Comparison of ENCODE assay signal across 1 cellular context in genomic region chr6:26223677-26224546, GRCh38.
A peak's percentile ranks its signal among the peaks of the same experiment; 100 is the strongest.
TF ChIP-seq lines count a peak whose summit lies in the region.

No MANE protein-coding gene starts in this region.

TF ChIP-seq in HepG2, 621 proteins besides CTCF, POLR2A, EP300 and RAD21 (continued from another document and continues in another):
- TF ChIP-seq ZNF264 (CRISPR knock-in tag; IDR thresholded peaks at IDR 0.05) (0 out of 2 replicates have a peak, but pooled peaks have one; percentile 13), ZNF276 (CRISPR knock-in tag; IDR thresholded peaks at IDR 0.05; ENCODE audit: low read depth) (no peak), RNF219 (CRISPR knock-in tag; IDR thresholded peaks at IDR 0.05) (0 out of 2 replicates have a peak, but pooled peaks have one; percentile 44), SALL2 (CRISPR knock-in tag; IDR thresholded peaks at IDR 0.05) (no peak), THAP9 (CRISPR knock-in tag; IDR thresholded peaks at IDR 0.05; ENCODE audit: borderline replicate concordance) (no peak), MTF1 (CRISPR knock-in tag; IDR thresholded peaks at IDR 0.05) (no peak), TEF (CRISPR knock-in tag; IDR thresholded peaks at IDR 0.05) (no peak), ZNF101 (CRISPR knock-in tag; IDR thresholded peaks at IDR 0.05; ENCODE audit: borderline replicate concordance, low read depth) (no peak), MAFF (IDR thresholded peaks at IDR 0.05; ENCODE audit: low read depth, low read length) (no peak), ZNF256 (CRISPR knock-in tag; conservative IDR thresholded peaks at IDR 0.05) (no peak), TBL1XR1 (IDR thresholded peaks at IDR 0.05; ENCODE audit: borderline replicate concordance, low read length, partially characterized antibody) (no peak), TAF1 (CRISPR knock-in tag; IDR thresholded peaks at IDR 0.05) (peak; percentile 74; the same call in 1 of the 2 replicates), ZNF136 (CRISPR knock-in tag; IDR thresholded peaks at IDR 0.05; ENCODE audit: low read depth) (no peak), ZNF510 (CRISPR knock-in tag; IDR thresholded peaks at IDR 0.05; ENCODE audit: low read depth) (no peak), ZNF607 (CRISPR knock-in tag; IDR thresholded peaks at IDR 0.05; ENCODE audit: borderline replicate concordance) (no peak), ATF5 (CRISPR knock-in tag; IDR thresholded peaks at IDR 0.05; ENCODE audit: low read depth) (no peak), NFE2L1 (CRISPR knock-in tag; IDR thresholded peaks at IDR 0.05; ENCODE audit: borderline replicate concordance) (no peak), TOPORS (CRISPR knock-in tag; IDR thresholded peaks at IDR 0.05) (no peak), PLRG1 (conservative IDR thresholded peaks at IDR 0.05) (no peak), KDM5B (CRISPR knock-in tag; IDR thresholded peaks at IDR 0.05; ENCODE audit: borderline replicate concordance) (no peak), FOSL1 (CRISPR knock-in tag; IDR thresholded peaks at IDR 0.05; ENCODE audit: borderline replicate concordance) (no peak), RARA (CRISPR knock-in tag; IDR thresholded peaks at IDR 0.05) (no peak), ZNF747 (CRISPR knock-in tag; IDR thresholded peaks at IDR 0.05; ENCODE audit: borderline replicate concordance) (no peak), ZNF841 (CRISPR knock-in tag; IDR thresholded peaks at IDR 0.05; ENCODE audit: borderline replicate concordance) (no peak), KLF16 (CRISPR knock-in tag; IDR thresholded peaks at IDR 0.05) (no peak), MBD4 (IDR thresholded peaks at IDR 0.05; ENCODE audit: borderline replicate concordance, low read length) (no peak), MYC (CRISPR knock-in tag; IDR thresholded peaks at IDR 0.05; ENCODE audit: borderline replicate concordance) (no peak), YY1 (IDR thresholded peaks at IDR 0.05; ENCODE audit: insufficient read depth, insufficient replicate concordance, low read depth, low read length) (peak; percentile 93), ARHGAP35 (CRISPR knock-in tag; IDR thresholded peaks at IDR 0.05; ENCODE audit: borderline replicate concordance) (no peak), ZNF407 (CRISPR knock-in tag; IDR thresholded peaks at IDR 0.05; ENCODE audit: not compliant biosample characterization) (no peak), CCDC6 (CRISPR knock-in tag; IDR thresholded peaks at IDR 0.05) (no peak), TBP (CRISPR knock-in tag; IDR thresholded peaks at IDR 0.05) (no peak), ZNF614 (CRISPR knock-in tag; IDR thresholded peaks at IDR 0.05; ENCODE audit: borderline replicate concordance) (no peak), JUND (CRISPR knock-in tag; IDR thresholded peaks at IDR 0.05) (no peak), ZMYM3 (CRISPR knock-in tag; IDR thresholded peaks at IDR 0.05) (no peak), ARID2 (CRISPR knock-in tag; IDR thresholded peaks at IDR 0.05; ENCODE audit: borderline replicate concordance) (no peak), SP5 (CRISPR knock-in tag; IDR thresholded peaks at IDR 0.05; ENCODE audit: borderline replicate concordance, low read depth) (no peak), MED1 (CRISPR knock-in tag; IDR thresholded peaks at IDR 0.05) (peak; percentile 36; the same call in 1 of the 2 replicates), MXD1 (CRISPR knock-in tag; IDR thresholded peaks at IDR 0.05) (no peak), ZNF674 (CRISPR knock-in tag; IDR thresholded peaks at IDR 0.05; ENCODE audit: low read depth) (no peak), KLF13 (CRISPR knock-in tag; IDR thresholded peaks at IDR 0.05) (no peak), HDAC1 (CRISPR knock-in tag; IDR thresholded peaks at IDR 0.05) (no peak; the same call in none of the 2 replicates), ZKSCAN8 (CRISPR knock-in tag; IDR thresholded peaks at IDR 0.05; ENCODE audit: borderline replicate concordance) (peak; percentile 25; the same call in 1 of the 2 replicates)
- TF ChIP-seq, protein P1, sequence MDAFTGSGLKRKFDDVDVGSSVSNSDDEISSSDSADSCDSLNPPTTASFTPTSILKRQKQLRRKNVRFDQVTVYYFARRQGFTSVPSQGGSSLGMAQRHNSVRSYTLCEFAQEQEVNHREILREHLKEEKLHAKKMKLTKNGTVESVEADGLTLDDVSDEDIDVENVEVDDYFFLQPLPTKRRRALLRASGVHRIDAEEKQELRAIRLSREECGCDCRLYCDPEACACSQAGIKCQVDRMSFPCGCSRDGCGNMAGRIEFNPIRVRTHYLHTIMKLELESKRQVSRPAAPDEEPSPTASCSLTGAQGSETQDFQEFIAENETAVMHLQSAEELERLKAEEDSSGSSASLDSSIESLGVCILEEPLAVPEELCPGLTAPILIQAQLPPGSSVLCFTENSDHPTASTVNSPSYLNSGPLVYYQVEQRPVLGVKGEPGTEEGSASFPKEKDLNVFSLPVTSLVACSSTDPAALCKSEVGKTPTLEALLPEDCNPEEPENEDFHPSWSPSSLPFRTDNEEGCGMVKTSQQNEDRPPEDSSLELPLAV (CRISPR knock-in tag; conservative IDR thresholded peaks at IDR 0.05; ENCODE audit: low read depth) = no peak
- TF ChIP-seq, protein P2, sequence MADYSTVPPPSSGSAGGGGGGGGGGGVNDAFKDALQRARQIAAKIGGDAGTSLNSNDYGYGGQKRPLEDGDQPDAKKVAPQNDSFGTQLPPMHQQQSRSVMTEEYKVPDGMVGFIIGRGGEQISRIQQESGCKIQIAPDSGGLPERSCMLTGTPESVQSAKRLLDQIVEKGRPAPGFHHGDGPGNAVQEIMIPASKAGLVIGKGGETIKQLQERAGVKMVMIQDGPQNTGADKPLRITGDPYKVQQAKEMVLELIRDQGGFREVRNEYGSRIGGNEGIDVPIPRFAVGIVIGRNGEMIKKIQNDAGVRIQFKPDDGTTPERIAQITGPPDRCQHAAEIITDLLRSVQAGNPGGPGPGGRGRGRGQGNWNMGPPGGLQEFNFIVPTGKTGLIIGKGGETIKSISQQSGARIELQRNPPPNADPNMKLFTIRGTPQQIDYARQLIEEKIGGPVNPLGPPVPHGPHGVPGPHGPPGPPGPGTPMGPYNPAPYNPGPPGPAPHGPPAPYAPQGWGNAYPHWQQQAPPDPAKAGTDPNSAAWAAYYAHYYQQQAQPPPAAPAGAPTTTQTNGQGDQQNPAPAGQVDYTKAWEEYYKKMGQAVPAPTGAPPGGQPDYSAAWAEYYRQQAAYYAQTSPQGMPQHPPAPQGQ (CRISPR knock-in tag; IDR thresholded peaks at IDR 0.05; ENCODE audit: borderline replicate concordance) = no peak
